20 cellular contexts compared by ENCODE assay signal in genomic region chr9:116151199-116151598, GRCh38. TPM values are rescaled to one million over a fixed set of nuclear protein-coding genes. Genes with fewer than 3 reads are reported as not detected.
"Had no signal": no experiment of that assay in that cellular context is flagged by ENCODE, and none has a peak within 500 bp of the region (broad histone marks: within the 10 kb centered on the region; RNA-seq: fewer than 3 reads in every experiment).

No MANE protein-coding gene starts in this region.

- H3K9me3 Mint-ChIP-seq: activated T-helper 1 cell treated with anti-CD3 and anti-CD28 coated beads, Interleukin-12 subunit alpha, Interleukin-12 subunit beta, Interleukin-2, Interleukin-4 antibody, amounts not matched to agents 30 ng/mL and 10 ng/mL and 1 ng/mL, durations not matched to agents 14 hours and 24 hours and 36 hours; effector memory CD8-positive, alpha-beta T cell; nephron progenitor cell; WTC11 had no signal

- H3K27me3 ChIP-seq: tibial artery had no signal

- DNase-seq: activated CD4-positive, alpha-beta T cell treated with anti-CD3 and anti-CD28 coated beads for 36 hours; activated CD4-positive, alpha-beta T cell treated with anti-CD3 and anti-CD28 coated beads, Interleukin-2, amount 50 U/mL, for 48 hours; effector memory CD8-positive, alpha-beta T cell; gastrocnemius medialis; head of caudate nucleus; left lung; midbrain; nephron progenitor cell; nucleus accumbens; stimulated activated CD4-positive, alpha-beta T cell treated with anti-CD3 and anti-CD28 coated beads, Interleukin-2, amount 100 ng/mL, for 24 hours; stimulated activated naive CD8-positive, alpha-beta T cell treated with anti-CD3 and anti-CD28 coated beads, Interleukin-15, Interleukin-2, amounts not matched to agents 100 U/mL and 50 U/mL, for 24 hours; substantia nigra; tibial artery had no signal

- H3K36me3 ChIP-seq: cardiac muscle cell, gastrocnemius medialis, left lung, tibial artery had no signal

- H3K4me3 Mint-ChIP-seq: activated CD4-positive, alpha-beta T cell treated with anti-CD3 and anti-CD28 coated beads for 36 hours; activated naive CD8-positive, alpha-beta T cell; activated T-helper 1 cell treated with anti-CD3 and anti-CD28 coated beads, Interleukin-12 subunit alpha, Interleukin-12 subunit beta, Interleukin-2, Interleukin-4 antibody, amounts not matched to agents 30 ng/mL and 10 ng/mL and 1 ng/mL, durations not matched to agents 14 hours and 24 hours and 36 hours; effector memory CD8-positive, alpha-beta T cell; nephron progenitor cell; WTC11 had no signal

- H3K27ac ChIP-seq: cardiac muscle cell, epithelial cell of prostate, gastrocnemius medialis had no signal

- FAIRE-seq: urothelium cell line had no signal

- H3K9me3 ChIP-seq: gastrocnemius medialis, left lung, tibial artery had no signal

- H3K27ac Mint-ChIP-seq: activated CD4-positive, alpha-beta T cell treated with anti-CD3 and anti-CD28 coated beads for 36 hours; activated naive CD8-positive, alpha-beta T cell; activated T-helper 1 cell treated with anti-CD3 and anti-CD28 coated beads, Interleukin-12 subunit alpha, Interleukin-12 subunit beta, Interleukin-2, Interleukin-4 antibody, amounts not matched to agents 30 ng/mL and 10 ng/mL and 1 ng/mL, durations not matched to agents 14 hours and 24 hours and 36 hours; effector memory CD8-positive, alpha-beta T cell; nephron progenitor cell; progenitor cell of endocrine pancreas; WTC11 had no signal

- H3K36me3 Mint-ChIP-seq: activated naive CD8-positive, alpha-beta T cell; WTC11 had no signal

- H3K4me3 ChIP-seq: cardiac muscle cell, gastrocnemius medialis, left lung, tibial artery had no signal

RNA-seq across cellular contexts. Expression of gene PAPPA, which starts 2.4 kb away (rescaled TPM):
- total RNA-seq: activated CD4-positive, alpha-beta T cell treated with anti-CD3 and anti-CD28 coated beads for 36 hours; activated T-helper 1 cell treated with anti-CD3 and anti-CD28 coated beads, Interleukin-12 subunit alpha, Interleukin-12 subunit beta, Interleukin-2, Interleukin-4 antibody, amounts not matched to agents 30 ng/mL and 10 ng/mL and 1 ng/mL, durations not matched to agents 14 hours and 24 hours and 36 hours had no signal
